26 cellular contexts compared by ENCODE assay signal in the genomic region with DNA sequence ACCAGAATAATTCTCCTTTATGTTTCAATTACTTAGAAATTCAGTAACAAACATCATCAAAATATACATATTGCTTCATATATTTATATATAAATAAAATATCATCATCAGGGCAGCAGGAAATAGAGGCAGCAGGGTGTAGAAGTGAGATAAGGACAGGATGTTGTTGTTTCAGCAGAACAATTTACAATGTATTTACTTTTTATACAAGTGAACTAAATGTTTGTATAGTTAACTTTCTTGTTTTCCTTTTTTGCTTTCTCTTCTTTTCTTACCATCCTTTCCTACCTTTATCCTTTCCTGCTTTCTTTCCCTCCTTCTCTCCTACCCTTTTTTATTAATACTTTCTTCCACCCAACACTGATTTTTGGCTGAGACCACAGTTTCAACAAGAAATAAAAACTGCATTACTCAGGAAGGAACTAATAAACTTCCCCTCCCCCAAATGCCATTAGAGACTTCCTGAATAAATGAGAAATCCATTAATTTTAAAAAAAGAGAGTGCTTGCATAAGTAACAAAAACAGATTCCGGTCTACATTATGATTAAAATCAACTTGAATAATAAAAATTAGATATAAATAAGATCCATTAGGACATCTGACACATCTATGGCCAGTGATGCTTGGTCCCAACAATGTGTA.
DNase-seq lines count a peak whose midpoint lies in the region; ATAC-seq and TF ChIP-seq lines count a peak whose summit lies in the region.
"Had no signal": no experiment of that assay in that cellular context is flagged by ENCODE, and none has a peak within 500 bp of the region (broad histone marks: within the 10 kb centered on the region; RNA-seq: fewer than 3 reads in every experiment).

No MANE protein-coding gene starts in this region.

- TF ChIP-seq CTCF in choroid plexus epithelial cell (conservative IDR thresholded peaks at IDR 0.05; ENCODE audit: low read depth, low read length) (no peak), breast epithelium (IDR thresholded peaks at IDR 0.05) (no peak)

- no peaks in the 10 kb centered on the region for H3K9me3 Mint-ChIP-seq in activated CD4-positive, alpha-beta T cell treated with anti-CD3 and anti-CD28 coated beads, Interleukin-2, amount 10 ng/mL, durations not matched to agents 7 days and 5 days
- H3K9me3 Mint-ChIP-seq: neural crest cell had no signal

- whole genome bisulfite sequencing in mesodermal cell (ENCODE audit: insufficient coverage in 2 of 2), 2 experiments, result no CpG with 5 or more reads among the region's 1 CpG

- H3K27me3 Mint-ChIP-seq in activated CD4-positive, alpha-beta T cell treated with anti-CD3 and anti-CD28 coated beads, Interleukin-2, amount 10 ng/mL, durations not matched to agents 7 days and 5 days, result no peaks in the 10 kb centered on the region

- H3K4me3 Mint-ChIP-seq in activated CD4-positive, alpha-beta T cell treated with anti-CD3 and anti-CD28 coated beads, Interleukin-2, amount 10 ng/mL, durations not matched to agents 7 days and 5 days, result no peak overlapping the region
- H3K4me3 Mint-ChIP-seq: neural crest cell had no signal

- H3K36me3 ChIP-seq in mesodermal cell (ENCODE audit: control insufficient read depth, insufficient read depth, low read length) (no peaks in the 10 kb centered on the region), breast epithelium (peaks cover 5% of the 10 kb centered on the region)
- H3K36me3 ChIP-seq: adrenal gland, BE2C, HAP-1, Peyer's patch, upper lobe of left lung, WERI-Rb-1 had no signal

- no peaks in the 10 kb centered on the region for H3K9me3 ChIP-seq in mesodermal cell (ENCODE audit: control insufficient read depth, low read length)
- no peaks in the 10 kb centered on the region for H3K9me3 ChIP-seq in breast epithelium
- H3K9me3 ChIP-seq: adrenal gland, BE2C, HAP-1, Peyer's patch, sigmoid colon, upper lobe of left lung had no signal

- TF ChIP-seq POLR2A in breast epithelium (IDR thresholded peaks at IDR 0.05), result no peak

- peaks cover 17% of the 10 kb centered on the region for H3K4me1 Mint-ChIP-seq in activated CD4-positive, alpha-beta T cell treated with anti-CD3 and anti-CD28 coated beads, Interleukin-2, amount 10 ng/mL, durations not matched to agents 7 days and 5 days

- H3K27me3 ChIP-seq in breast epithelium, result no peaks in the 10 kb centered on the region
- H3K27me3 ChIP-seq: adrenal gland, BE2C, Peyer's patch, sigmoid colon, upper lobe of left lung had no signal

- POLR2A ChIA-PET in activated CD4-positive, alpha-beta T cell treated with anti-CD3 and anti-CD28 coated beads, Interleukin-2, amount 10 ng/mL, durations not matched to agents 7 days and 5 days (lab: Charles Lee), result no interaction called here

- H3K27ac ChIP-seq in mesodermal cell (ENCODE audit: low read depth, low read length, severe bottlenecking) (peak overlapping the region; percentile 70), breast epithelium (no peak overlapping the region)
- H3K27ac ChIP-seq: adrenal gland, coronary artery, KMS-11, Peyer's patch, sigmoid colon, WERI-Rb-1 had no signal

- H3K4me3 ChIP-seq in choroid plexus epithelial cell (ENCODE audit: low read depth, low read length) (no peak overlapping the region), mesodermal cell (ENCODE audit: extremely low read depth, insufficient read depth, low read length, poor library complexity, severe bottlenecking) (no peak overlapping the region), breast epithelium (no peak overlapping the region)
- H3K4me3 ChIP-seq: adrenal gland, coronary artery, HAP-1, Peyer's patch, sigmoid colon, upper lobe of left lung had no signal

- intact Hi-C loops in breast epithelium (cut with DNase I; ENCODE audit: low total_unique reads), result no loop called here

- CTCF ChIA-PET in activated CD4-positive, alpha-beta T cell treated with anti-CD3 and anti-CD28 coated beads, Interleukin-2, amount 10 ng/mL, durations not matched to agents 7 days and 5 days (lab: Charles Lee), result no interaction called here

- H3K36me3 Mint-ChIP-seq in activated CD4-positive, alpha-beta T cell treated with anti-CD3 and anti-CD28 coated beads, Interleukin-2, amount 10 ng/mL, durations not matched to agents 7 days and 5 days (ENCODE audit: low read depth), result peaks cover 6% of the 10 kb centered on the region

- H3K27ac Mint-ChIP-seq in activated CD4-positive, alpha-beta T cell treated with anti-CD3 and anti-CD28 coated beads, Interleukin-2, amount 10 ng/mL, durations not matched to agents 7 days and 5 days, result no peak overlapping the region

- no peak for ATAC-seq in HG02588 (IDR thresholded peaks at IDR 0.05; ENCODE audit: unreplicated experiment)
- ATAC-seq: left cardiac atrium had no signal

- peak; percentile 1 for DNase-seq in NCI-H510A treated with DMSO at 0.1 percent for 48 hours (lab: John Stamatoyannopoulos, UW)
- DNase-seq in NCI-H510A (lab: John Stamatoyannopoulos, UW), result no peak
- DNase-seq in HT-29 (ENCODE audit: low spot score), result peak; percentile 27
- DNase-seq in choroid plexus epithelial cell (ENCODE audit: low read depth), result peak; percentile 14
- no peak for DNase-seq in activated CD4-positive, alpha-beta T cell treated with anti-CD3 and anti-CD28 coated beads, Interleukin-2, amount 10 ng/mL, durations not matched to agents 7 days and 5 days
- DNase-seq in breast epithelium (ENCODE audit: low spot score in 2 of 2), result no peak
- DNase-seq: activated CD4-positive, alpha-beta T cell treated with anti-CD3 and anti-CD28 coated beads, Interleukin-2, amount 50 U/mL, for 4 hours; activated gamma-delta T cell; adrenal gland; BE2C; glutamatergic neuron; left cardiac atrium; midbrain; NCI-H1048; NCI-H187 treated with DMSO at 0.1 percent for 48 hours; NCI-H226; Peyer's patch; sigmoid colon; upper lobe of left lung; WERI-Rb-1 had no signal

- no peaks in the 10 kb centered on the region for H3K4me1 ChIP-seq in mesodermal cell (ENCODE audit: control insufficient read depth, insufficient read depth, low read length, poor library complexity, severe bottlenecking)
- no peaks in the 10 kb centered on the region for H3K4me1 ChIP-seq in breast epithelium
- H3K4me1 ChIP-seq: HAP-1 had no signal

Comparison
In these comparisons a context has a peak if more than half of its experiments do, and no peak if none do; other contexts are left out.
1. DNase-seq: peak in NCI-H510A treated with DMSO at 0.1 percent for 48 hours (single experiment), HT-29 (single experiment) and choroid plexus epithelial cell (single experiment); none in NCI-H510A (single experiment), activated CD4-positive, alpha-beta T cell treated with anti-CD3 and anti-CD28 coated beads, Interleukin-2, amount 10 ng/mL, durations not matched to agents 7 days and 5 days (single experiment) and breast epithelium (0 of 2).